ENCODE assay signal across 23 cellular contexts in genomic region chr16:5003828-5004227, GRCh38. TPM values are rescaled to one million over a fixed set of nuclear protein-coding genes. Genes with fewer than 3 reads are reported as not detected.
"Had no signal": no experiment of that assay in that cellular context is flagged by ENCODE, and none has a peak within 500 bp of the region (broad histone marks: within the 10 kb centered on the region; RNA-seq: fewer than 3 reads in every experiment).

No MANE protein-coding gene starts in this region.

- H3K9ac ChIP-seq: neural progenitor cell had no signal

- H3K27me3 ChIP-seq: cardiac muscle cell, neural progenitor cell, pancreas, sigmoid colon, transverse colon had no signal

- H3K9me3 ChIP-seq: mucosa of descending colon, pancreas, sigmoid colon, stomach, thoracic aorta, transverse colon had no signal

- H2AFZ ChIP-seq: neural progenitor cell had no signal

- FAIRE-seq: endometrium, frontal cortex, keratinocyte, pancreas had no signal

- H3K4me2 ChIP-seq: neural progenitor cell had no signal

- H3K27ac ChIP-seq: neural progenitor cell, pancreas, sigmoid colon, skin epidermis, stomach, thoracic aorta, transverse colon had no signal

- H3K36me3 ChIP-seq: cardiac muscle cell, neural progenitor cell, pancreas, sigmoid colon, stomach, thoracic aorta, transverse colon had no signal

- ATAC-seq: esophagus mucosa; left colon; mucosa of descending colon; naive thymus-derived CD8-positive, alpha-beta T cell; pancreas had no signal

- H3K4me1 ChIP-seq: neural progenitor cell, pancreas, sigmoid colon, stomach, transverse colon had no signal

- H3K4me3 ChIP-seq: cardiac muscle cell, mucosa of descending colon, neural progenitor cell, pancreas, sigmoid colon, skin epidermis, stomach, thoracic aorta, transverse colon had no signal

- DNase-seq: cortex of kidney; effector memory CD4-positive, alpha-beta T cell; immature natural killer cell; left colon; mucosa of descending colon; occipital lobe; pancreas; retina; sigmoid colon; stimulated activated CD4-positive, alpha-beta T cell treated with anti-CD3 and anti-CD28 coated beads, Interleukin-12 subunit alpha, Interleukin-12 subunit beta, amount 100 ng/mL, for 4 hours; stimulated activated naive CD4-positive, alpha-beta T cell; stomach; substantia nigra; transverse colon had no signal

RNA-seq across cellular contexts. Expression of gene SEC14L5, which starts 45.7 kb away (rescaled TPM):
- total RNA-seq: naive thymus-derived CD8-positive, alpha-beta T cell had no signal
- polyA plus RNA-seq: cardiac muscle cell; immature natural killer cell; naive thymus-derived CD8-positive, alpha-beta T cell had no signal
